In the genomic region with DNA sequence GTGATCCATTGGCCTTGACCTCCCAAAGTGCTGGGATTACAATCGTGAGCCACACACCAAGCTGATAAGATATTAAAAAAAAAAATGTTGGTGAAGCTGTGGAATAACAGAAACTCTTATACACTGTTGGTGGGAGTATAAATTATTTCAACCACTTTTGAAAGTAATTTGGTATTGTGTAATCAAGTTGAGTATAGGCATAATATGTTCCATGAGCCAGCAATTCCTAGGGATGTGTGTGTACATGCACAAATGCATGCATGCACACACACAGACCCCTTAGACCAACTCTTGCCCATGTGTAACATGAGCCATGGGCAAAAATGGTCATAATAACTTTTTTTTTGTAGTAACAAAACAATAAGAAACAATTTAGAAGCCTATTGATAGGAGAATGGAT, we compare ENCODE assay signal across 33 cellular contexts.
DNase-seq lines count a peak whose midpoint lies in the region; ATAC-seq, FAIRE-seq and TF ChIP-seq lines count a peak whose summit lies in the region.
"Had no signal": no experiment of that assay in that cellular context is flagged by ENCODE, and none has a peak within 500 bp of the region (broad histone marks: within the 10 kb centered on the region; RNA-seq: fewer than 3 reads in every experiment).

No MANE protein-coding gene starts in this region.

- no peak overlapping the region for H2BK15ac ChIP-seq in IMR-90 (ENCODE audit: low read depth, low read length)

- no peak overlapping the region for H3K9ac ChIP-seq in HepG2 (ENCODE audit: insufficient read depth, low read depth, low read length)
- no peak overlapping the region for H3K9ac ChIP-seq in IMR-90 (ENCODE audit: low read depth, low read length)
- H3K9ac ChIP-seq in K562 (ENCODE audit: insufficient read depth in 1 of 2, low read depth in 2 of 2, low read length in 2 of 2) = no peak overlapping the region
- H3K9ac ChIP-seq: BLaER1; BLaER1 treated with 17β-estradiol and CSF1 and Interleukin-3, amounts not matched to agents 10 nM and 100 nM had no signal

- no peak overlapping the region for H3K18ac ChIP-seq in IMR-90 (ENCODE audit: low read depth, low read length)

- no peak overlapping the region for H3K4me3 ChIP-seq in HepG2 (replicated peaks in 1 of 3; ENCODE audit: insufficient read depth in 1 of 3, low read depth in 2 of 3, low read length in 3 of 3)
- no peak overlapping the region for H3K4me3 ChIP-seq in right lobe of liver
- no peak overlapping the region for H3K4me3 ChIP-seq in IMR-90 (ENCODE audit: insufficient read depth, low read depth, low read length)
- no peak overlapping the region for H3K4me3 ChIP-seq in K562
- H3K4me3 ChIP-seq: A549; BLaER1; BLaER1 treated with 17β-estradiol and CSF1 and Interleukin-3, amounts not matched to agents 10 nM and 100 nM had no signal

- H3K4ac ChIP-seq in IMR-90 (ENCODE audit: low read depth, low read length) = no peak overlapping the region

- intact Hi-C loops in HepG2 (cut with micrococcal nuclease; ENCODE audit: unreplicated experiment) = no loop called here
- intact Hi-C loops in right lobe of liver (cut with DNase I) = no loop called here
- intact Hi-C loops in IMR-90 (cut with micrococcal nuclease) = no loop called here
- intact Hi-C loops in K562 (cut with micrococcal nuclease) = no loop called here

- H3K27me3 ChIP-seq in HepG2 (ENCODE audit: control insufficient read depth in 1 of 2, insufficient read depth in 2 of 2, low read length in 2 of 2) (no peaks in the 10 kb centered on the region), right lobe of liver (no peaks in the 10 kb centered on the region), IMR-90 (ENCODE audit: control insufficient read depth, insufficient read depth, low read length) (no peaks in the 10 kb centered on the region), K562 (ENCODE audit: control insufficient read depth in 2 of 2, insufficient read depth in 2 of 2, low read length in 2 of 2) (0 out of 5 replicates have a peak, but pooled peaks cover 0 to 4% of the 10 kb centered on the region in 2 experiments)
- H3K27me3 ChIP-seq: BE2C; BLaER1; BLaER1 treated with 17β-estradiol and CSF1 and Interleukin-3, amounts not matched to agents 10 nM and 100 nM had no signal

- DNase-seq in HepG2 (ENCODE audit: low spot score) = no peak
- DNase-seq in right lobe of liver = no peak
- no peak for DNase-seq in IMR-90
- DNase-seq in K562 (ENCODE audit: extremely low read depth in 1 of 4, low spot score in 3 of 4) = no peak
- DNase-seq in NK-92 treated with Interleukin-12 subunit alpha and Interleukin-12 subunit beta, amount 100 ng/mL, for 24 hours (lab: John Stamatoyannopoulos, UW) = no peak
- DNase-seq: 8988T; ACHN; AML-193; BE2C; C1 segment of cervical spinal cord; Caco-2; Calu3; CD4-positive, alpha-beta memory T cell; CD4-positive, alpha-beta T cell; CD4-positive, CD25-positive, alpha-beta regulatory T cell; CD8-positive, alpha-beta memory T cell; CD8-positive, alpha-beta T cell; COR-L47; DMS 273 treated with DMSO at 0.1 percent for 48 hours; DMS153; DMS53; DMS79; DMS79 treated with DMSO at 0.1 percent for 48 hours; DND-41; EL had no signal

- WGBS in HepG2 (ENCODE audit: low lambda C conversion rate) = 5% methylated on average over 1 of the region's 1 CpG
- 25% methylated on average over 1 of the region's 1 CpG for WGBS in right lobe of liver (ENCODE audit: insufficient coverage, low coverage, low lambda C conversion rate, missing lambda C conversion rate)
- WGBS in IMR-90 (ENCODE audit: extremely low coverage in 2 of 2, insufficient read length in 1 of 2), 2 experiments = no CpG with 5 or more reads among the region's 1 CpG
- WGBS in K562 (ENCODE audit: insufficient coverage, low coverage, missing lambda C conversion rate) = 0% methylated on average over 1 of the region's 1 CpG

- H3K23ac ChIP-seq in IMR-90 (ENCODE audit: low read depth, low read length) = no peak overlapping the region

- H3K79me2 ChIP-seq in HepG2 (ENCODE audit: insufficient read depth, low read length) = no peaks in the 10 kb centered on the region
- H3K79me2 ChIP-seq in K562 (ENCODE audit: control insufficient read depth, insufficient read depth, low read length) = no peaks in the 10 kb centered on the region

- TF ChIP-seq CTCF in HepG2 (CRISPR knock-in tag; IDR thresholded peaks at IDR 0.05) (no peak), right lobe of liver (IDR thresholded peaks at IDR 0.05) (no peak), IMR-90 (conservative IDR thresholded peaks at IDR 0.05; ENCODE audit: low read depth, low read length) (no peak), K562 (IDR thresholded peaks at IDR 0.05 in 2 of 3, conservative IDR thresholded peaks at IDR 0.05 in 1 of 3; ENCODE audit: insufficient read depth in 2 of 3, low read depth in 1 of 3, low read length in 3 of 3) (no peak)

- H3K4me2 ChIP-seq in HepG2 (ENCODE audit: low read depth, low read length) (no peak overlapping the region), IMR-90 (ENCODE audit: low read depth, low read length) (no peak overlapping the region), K562 (ENCODE audit: insufficient read depth, low read length) (no peak overlapping the region)
- H3K4me2 ChIP-seq: A549; BLaER1; BLaER1 treated with 17β-estradiol and CSF1 and Interleukin-3, amounts not matched to agents 10 nM and 100 nM had no signal

- H3K9me3 ChIP-seq in HepG2 (ENCODE audit: low read length) = no peaks in the 10 kb centered on the region
- no peaks in the 10 kb centered on the region for H3K9me3 ChIP-seq in right lobe of liver
- no peaks in the 10 kb centered on the region for H3K9me3 ChIP-seq in IMR-90 (ENCODE audit: control insufficient read depth, insufficient read depth, low read length)
- no peaks in the 10 kb centered on the region for H3K9me3 ChIP-seq in K562 (replicated peaks; ENCODE audit: control insufficient read depth, insufficient read depth, low read depth, low read length)
- H3K9me3 ChIP-seq: A549; BE2C; BLaER1; BLaER1 treated with 17β-estradiol and CSF1 and Interleukin-3, amounts not matched to agents 10 nM and 100 nM; Caco-2 had no signal

- no peak overlapping the region for H3K14ac ChIP-seq in IMR-90 (replicated peaks; ENCODE audit: low read depth, low read length)

- H3K36me3 ChIP-seq in HepG2 (replicated peaks in 1 of 2; ENCODE audit: control insufficient read depth in 1 of 2, insufficient read depth in 2 of 2, low read length in 2 of 2) = no peaks in the 10 kb centered on the region
- H3K36me3 ChIP-seq in right lobe of liver = no peaks in the 10 kb centered on the region
- H3K36me3 ChIP-seq in IMR-90 (ENCODE audit: control insufficient read depth, insufficient read depth, low read length) = no peaks in the 10 kb centered on the region
- H3K36me3 ChIP-seq in K562 (ENCODE audit: control insufficient read depth, insufficient read depth, low read length) = no peaks in the 10 kb centered on the region
- H3K36me3 ChIP-seq: BE2C; BLaER1; BLaER1 treated with 17β-estradiol and CSF1 and Interleukin-3, amounts not matched to agents 10 nM and 100 nM had no signal

- POLR2A ChIA-PET in HepG2 (lab: Yijun Ruan, JAX) = no interaction called here
- POLR2A ChIA-PET in IMR-90 (lab: Charles Lee; ENCODE audit: unreplicated experiment) = no interaction called here
- POLR2A ChIA-PET in K562 (lab: Yijun Ruan, JAX) = no interaction called here

- H3K79me1 ChIP-seq in IMR-90 (ENCODE audit: low read depth in 1 of 2, low read length in 2 of 2) = no peaks in the 10 kb centered on the region

- no peaks in the 10 kb centered on the region for H4K20me1 ChIP-seq in HepG2 (ENCODE audit: insufficient read depth, low read length)
- H4K20me1 ChIP-seq in IMR-90 (ENCODE audit: insufficient read depth, low read length) = no peaks in the 10 kb centered on the region
- no peaks in the 10 kb centered on the region for H4K20me1 ChIP-seq in K562 (replicated peaks; ENCODE audit: control insufficient read depth, insufficient read depth, low read length)
- H4K20me1 ChIP-seq: BLaER1; BLaER1 treated with 17β-estradiol and CSF1 and Interleukin-3, amounts not matched to agents 10 nM and 100 nM had no signal

- H2BK5ac ChIP-seq in IMR-90 (ENCODE audit: low read depth, low read length, poor library complexity, severe bottlenecking) = no peak overlapping the region

- BruUV-seq in HepG2 (replicated peaks; lab: Mats Ljungman, UMichigan) (no TSS peak), IMR-90 (replicated peaks; lab: Mats Ljungman, UMichigan) (no TSS peak), K562 (replicated peaks; lab: Mats Ljungman, UMichigan) (no TSS peak)

- H3K4me1 ChIP-seq in HepG2 (ENCODE audit: insufficient read depth, low read length) (no peaks in the 10 kb centered on the region), right lobe of liver (peaks cover 0 to 12% (median 0%) of the 10 kb centered on the region in 4 donors), IMR-90 (ENCODE audit: control insufficient read depth, insufficient read depth, low read length) (peaks cover 6% of the 10 kb centered on the region; the same call in 1 of the 2 replicates), K562 (replicated peaks in 1 of 2; ENCODE audit: control insufficient read depth in 2 of 2, insufficient read depth in 2 of 2, low read length in 2 of 2) (no peaks in the 10 kb centered on the region)
- H3K4me1 ChIP-seq: A549, BE2C, Caco-2 had no signal

- no peak overlapping the region for H3K27ac ChIP-seq in HepG2 (ENCODE audit: extremely low read length, insufficient read depth, low read length)
- H3K27ac ChIP-seq in right lobe of liver = no peak overlapping the region
- H3K27ac ChIP-seq in IMR-90 (ENCODE audit: insufficient read depth, low read length) = no peak overlapping the region
- H3K27ac ChIP-seq in K562 (ENCODE audit: extremely low read depth, low read depth, low read length) = no peak overlapping the region
- H3K27ac ChIP-seq: 22Rv1; A549; BLaER1; BLaER1 treated with 17β-estradiol and CSF1 and Interleukin-3, amounts not matched to agents 10 nM and 100 nM; C4-2B had no signal

- H2AFZ ChIP-seq in HepG2 (ENCODE audit: low read length) (no peak overlapping the region), IMR-90 (replicated peaks; ENCODE audit: low read length, poor library complexity) (no peak overlapping the region), K562 (ENCODE audit: low read depth, low read length) (no peak overlapping the region)

- H2AK9ac ChIP-seq in IMR-90 (replicated peaks; ENCODE audit: low read depth, low read length, poor library complexity) = no peak overlapping the region

- H4K91ac ChIP-seq in IMR-90 (ENCODE audit: insufficient read depth, low read depth, low read length) = no peak overlapping the region

- no peak for TF ChIP-seq EP300 in HepG2 (IDR thresholded peaks at IDR 0.05; ENCODE audit: low read depth in 2 of 2, low read length in 2 of 2)
- no peak for TF ChIP-seq EP300 in HepG2 (CRISPR knock-in tag; IDR thresholded peaks at IDR 0.05; ENCODE audit: borderline replicate concordance)
- TF ChIP-seq EP300 in K562 (IDR thresholded peaks at IDR 0.05; ENCODE audit: low read length) = no peak

- H2AK5ac ChIP-seq in IMR-90 (ENCODE audit: low read depth, low read length) = no peak overlapping the region

- ATAC-seq in HepG2 (no peak), right lobe of liver (no peak), IMR-90 (ENCODE audit: low read depth) (no peak), K562 (no peak), GM19328 (IDR thresholded peaks at IDR 0.05; ENCODE audit: unreplicated experiment) (no peak)
- ATAC-seq: A549; CD8-positive, alpha-beta T cell had no signal

- no peak overlapping the region for H4K8ac ChIP-seq in IMR-90 (ENCODE audit: low read depth in 2 of 2, low read length in 2 of 2)

- H3K9me1 ChIP-seq in IMR-90 (ENCODE audit: insufficient read depth, low read length) (no peaks in the 10 kb centered on the region), K562 (ENCODE audit: control insufficient read depth, insufficient read depth, low read length) (no peaks in the 10 kb centered on the region)

- H2BK120ac ChIP-seq in IMR-90 (ENCODE audit: low read depth, low read length) = no peak overlapping the region

- FAIRE-seq in HepG2 (lab: Jason Lieb, UNC) (no peak), K562 (lab: Jason Lieb, UNC) (no peak)
- FAIRE-seq: A204.1, A549, D721Med had no signal

- dilution Hi-C loops in IMR-90 (cut with HindIII; ENCODE audit: low sequenced_read_pairs, unreplicated experiment) = no loop called here

- H4K5ac ChIP-seq in IMR-90 (ENCODE audit: low read depth, low read length) = no peak overlapping the region

- in situ Hi-C loops in HepG2 (cut with HindIII; ENCODE audit: extremely low pct_ligation_motif_present, low pct_unique_long_range_greater_than_20kb) = no loop called here
- in situ Hi-C loops in IMR-90 (cut with MboI; ENCODE audit: low sequenced_read_pairs) = no loop called here
- in situ Hi-C loops in K562 (cut with MboI) = no loop called here

- H2BK20ac ChIP-seq in IMR-90 (ENCODE audit: low read depth, low read length) = no peak overlapping the region

- TF ChIP-seq POLR2A in HepG2 (IDR thresholded peaks at IDR 0.05; ENCODE audit: insufficient read depth in 1 of 2, low read depth in 2 of 2, low read length in 2 of 2) (no peak), right lobe of liver (IDR thresholded peaks at IDR 0.05) (no peak), IMR-90 (IDR thresholded peaks at IDR 0.05; ENCODE audit: low read depth, low read length) (no peak), K562 (conservative IDR thresholded peaks at IDR 0.05) (no peak)

- CTCF ChIA-PET in HepG2 (lab: Yijun Ruan, JAX; ENCODE audit: low intra/inter-chr PET ratio, low total read pairs) = no interaction called here
- CTCF ChIA-PET in IMR-90 (lab: Yijun Ruan, JAX) = interaction anchor here (1.0 kb wide), 1 partner anchor 36 kb away, joined by 3 read pairs; no protein-coding TSS in a partner anchor
- CTCF ChIA-PET in K562 (lab: Yijun Ruan, JAX; ENCODE audit: low intra/inter-chr PET ratio) = no interaction called here

- no peak overlapping the region for H3K56ac ChIP-seq in IMR-90 (ENCODE audit: extremely low read depth, insufficient read depth, low read length)

- TF ChIP-seq RAD21 in HepG2 (CRISPR knock-in tag; IDR thresholded peaks at IDR 0.05) = no peak
- no peak for TF ChIP-seq RAD21 in IMR-90 (IDR thresholded peaks at IDR 0.05; ENCODE audit: low read length)
- no peak for TF ChIP-seq RAD21 in K562 (CRISPR knock-in tag; conservative IDR thresholded peaks at IDR 0.05 in 1 of 2, IDR thresholded peaks at IDR 0.05 in 1 of 2)
